ENCODE assay signal across 9 cellular contexts in the genomic region with DNA sequence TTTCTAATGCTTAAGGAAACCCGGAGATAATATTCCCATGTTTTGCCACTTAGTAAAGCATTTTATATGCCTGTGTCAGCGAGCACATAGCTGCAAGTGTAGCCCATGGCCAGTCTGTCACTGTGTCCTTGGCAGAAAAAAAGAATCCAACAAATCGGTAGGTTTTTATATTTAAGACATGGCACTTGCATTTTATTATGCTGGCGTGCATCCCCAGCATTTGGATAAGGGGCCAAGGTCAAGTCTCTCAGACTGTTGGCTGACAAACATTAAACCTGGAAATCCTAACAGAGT. TPM values are rescaled to one million over a fixed set of nuclear protein-coding genes. Genes with fewer than 3 reads are reported as not detected.
DNase-seq lines count a peak whose midpoint lies in the region; ATAC-seq and TF ChIP-seq lines count a peak whose summit lies in the region.
"Had no signal": no experiment of that assay in that cellular context is flagged by ENCODE, and none has a peak within 500 bp of the region (broad histone marks: within the 10 kb centered on the region; RNA-seq: fewer than 3 reads in every experiment).

No MANE protein-coding gene starts in this region.

- WGBS in SK-N-SH (ENCODE audit: low lambda C conversion rate): 59% methylated on average over 4 of the region's 4 CpGs

- H3K79me2 ChIP-seq in SK-N-SH (ENCODE audit: insufficient read depth): peaks cover 26% of the 10 kb centered on the region

- peak overlapping the region; percentile 89; the same call in 1 of the 2 replicates for H3K4me2 ChIP-seq in SK-N-SH

- POLR2A ChIA-PET in SK-N-SH (lab: Yijun Ruan, JAX): no interaction called here
- POLR2A ChIA-PET in naive thymus-derived CD8-positive, alpha-beta T cell (lab: Charles Lee): interaction anchor here (0.6 to 2.1 kb wide), 5 partner anchors 31 to 877 kb away, joined by 3 to 14 read pairs (median 6); a partner anchor contains a TSS

- no peak overlapping the region for H3K27ac Mint-ChIP-seq in activated naive CD8-positive, alpha-beta T cell
- peak overlapping the region in 2 of 10 donors; percentile 40 to 49 for H3K27ac Mint-ChIP-seq in naive thymus-derived CD8-positive, alpha-beta T cell

- H3K36me3 Mint-ChIP-seq in activated naive CD8-positive, alpha-beta T cell: peaks cover 13% of the 10 kb centered on the region
- H3K36me3 Mint-ChIP-seq in naive thymus-derived CD8-positive, alpha-beta T cell: peaks cover 0 to 13% (median 7%) of the 10 kb centered on the region in 3 donors

- TF ChIP-seq EP300 in SK-N-SH (IDR thresholded peaks at IDR 0.05; ENCODE audit: borderline replicate concordance in 1 of 2, low read depth in 1 of 2, low read length in 1 of 2): no peak

- no peaks in the 10 kb centered on the region for H3K27me3 ChIP-seq in SK-N-SH (ENCODE audit: insufficient read depth)

- H3K9me2 ChIP-seq in SK-N-SH: no peaks in the 10 kb centered on the region

- ATAC-seq in SK-N-SH treated with all-trans-retinoic acid at 6 μM for 48 hours: no peak
- no peak for ATAC-seq in naive thymus-derived CD8-positive, alpha-beta T cell

- DNase-seq in SK-N-SH (no peak), HFF-Myc (ENCODE audit: extremely low read depth, low read depth) (no peak), Kasumi-1 (lab: John Stamatoyannopoulos, UW) (no peak), coronary artery (ENCODE audit: low spot score) (no peak), DMS 273 (lab: John Stamatoyannopoulos, UW; ENCODE audit: unreplicated experiment) (no peak)
- no peak for DNase-seq in naive thymus-derived CD8-positive, alpha-beta T cell
- DNase-seq: MV-4-11 had no signal

- H3K9me3 ChIP-seq in SK-N-SH: no peaks in the 10 kb centered on the region; the same call in 1 of the 2 replicates

- H3K4me1 Mint-ChIP-seq in activated naive CD8-positive, alpha-beta T cell (ENCODE audit: low read depth): peaks cover 34% of the 10 kb centered on the region
- H3K4me1 Mint-ChIP-seq in naive thymus-derived CD8-positive, alpha-beta T cell: peaks cover 23 to 50% (median 32%) of the 10 kb centered on the region in 4 donors

- H3K4me1 ChIP-seq in SK-N-SH (ENCODE audit: control insufficient read depth in 1 of 2, insufficient read depth in 2 of 2, low read depth in 1 of 2, low read length in 1 of 2): peaks cover 0 to 15% of the 10 kb centered on the region in 2 experiments; a peak in 3 of 4 replicates

- no peak overlapping the region for H3K27ac ChIP-seq in SK-N-SH (ENCODE audit: low read depth in 2 of 2, low read length in 1 of 2)
- H3K27ac ChIP-seq in coronary artery: no peak overlapping the region

- 0 out of 2 replicates have a peak overlapping the region, but pooled peaks have one; percentile 96 for H2AFZ ChIP-seq in SK-N-SH (ENCODE audit: low read depth)

- peak overlapping the region; percentile 75 to 83 for H3K4me3 ChIP-seq in SK-N-SH (ENCODE audit: low read depth in 2 of 2, low read length in 1 of 2)
- H3K4me3 ChIP-seq in HFF-Myc (replicated peaks; ENCODE audit: low read depth, low read length): peak overlapping the region; percentile 87
- H3K4me3 ChIP-seq in coronary artery: no peak overlapping the region

- H4K20me1 ChIP-seq in SK-N-SH (ENCODE audit: insufficient read depth): no peaks in the 10 kb centered on the region

- CTCF ChIA-PET in SK-N-SH (lab: Yijun Ruan, JAX): interaction anchor here (0.6 kb wide), 1 partner anchor 116 kb away, joined by 3 read pairs; no protein-coding TSS in a partner anchor

- peaks cover 13% of the 10 kb centered on the region for H3F3A ChIP-seq in SK-N-SH (replicated peaks; ENCODE audit: insufficient read depth)

- H3K36me3 ChIP-seq in SK-N-SH (replicated peaks in 1 of 2; ENCODE audit: control insufficient read depth in 1 of 2, insufficient read depth in 2 of 2, low read length in 1 of 2): peaks cover 8 to 16% of the 10 kb centered on the region in 2 experiments

- no peaks in the 10 kb centered on the region for H3K27me3 Mint-ChIP-seq in activated naive CD8-positive, alpha-beta T cell
- H3K27me3 Mint-ChIP-seq in naive thymus-derived CD8-positive, alpha-beta T cell: no peaks in the 10 kb centered on the region

- no peak overlapping the region for H3K9ac ChIP-seq in SK-N-SH

- H3K4me3 Mint-ChIP-seq in activated naive CD8-positive, alpha-beta T cell: peak overlapping the region; percentile 96
- H3K4me3 Mint-ChIP-seq in naive thymus-derived CD8-positive, alpha-beta T cell: peak overlapping the region in 9 of 10 donors; percentile 31 to 98 (median 58)

- TF ChIP-seq CTCF in SK-N-SH (IDR thresholded peaks at IDR 0.05) (no peak), HFF-Myc (IDR thresholded peaks at IDR 0.05; ENCODE audit: low read depth, low read length, missing control alignments) (no peak), coronary artery (IDR thresholded peaks at IDR 0.05) (no peak)

- no peak for TF ChIP-seq RAD21 in SK-N-SH (IDR thresholded peaks at IDR 0.05; ENCODE audit: low read length)

- no peaks in the 10 kb centered on the region for H3K9me3 Mint-ChIP-seq in activated naive CD8-positive, alpha-beta T cell (ENCODE audit: low read depth)
- H3K9me3 Mint-ChIP-seq in naive thymus-derived CD8-positive, alpha-beta T cell: peaks cover 0 to 3% (median 0%) of the 10 kb centered on the region in 9 donors

TF ChIP-seq in SK-N-SH, 30 proteins besides CTCF, POLR2A, EP300 and RAD21 (continues in another document):
- TF ChIP-seq GABPA (IDR thresholded peaks at IDR 0.05; ENCODE audit: low read depth) (no peak), FOXM1 (IDR thresholded peaks at IDR 0.05; ENCODE audit: low read depth) (no peak), JUND (IDR thresholded peaks at IDR 0.05) (no peak)
- TF ChIP-seq, protein P1, sequence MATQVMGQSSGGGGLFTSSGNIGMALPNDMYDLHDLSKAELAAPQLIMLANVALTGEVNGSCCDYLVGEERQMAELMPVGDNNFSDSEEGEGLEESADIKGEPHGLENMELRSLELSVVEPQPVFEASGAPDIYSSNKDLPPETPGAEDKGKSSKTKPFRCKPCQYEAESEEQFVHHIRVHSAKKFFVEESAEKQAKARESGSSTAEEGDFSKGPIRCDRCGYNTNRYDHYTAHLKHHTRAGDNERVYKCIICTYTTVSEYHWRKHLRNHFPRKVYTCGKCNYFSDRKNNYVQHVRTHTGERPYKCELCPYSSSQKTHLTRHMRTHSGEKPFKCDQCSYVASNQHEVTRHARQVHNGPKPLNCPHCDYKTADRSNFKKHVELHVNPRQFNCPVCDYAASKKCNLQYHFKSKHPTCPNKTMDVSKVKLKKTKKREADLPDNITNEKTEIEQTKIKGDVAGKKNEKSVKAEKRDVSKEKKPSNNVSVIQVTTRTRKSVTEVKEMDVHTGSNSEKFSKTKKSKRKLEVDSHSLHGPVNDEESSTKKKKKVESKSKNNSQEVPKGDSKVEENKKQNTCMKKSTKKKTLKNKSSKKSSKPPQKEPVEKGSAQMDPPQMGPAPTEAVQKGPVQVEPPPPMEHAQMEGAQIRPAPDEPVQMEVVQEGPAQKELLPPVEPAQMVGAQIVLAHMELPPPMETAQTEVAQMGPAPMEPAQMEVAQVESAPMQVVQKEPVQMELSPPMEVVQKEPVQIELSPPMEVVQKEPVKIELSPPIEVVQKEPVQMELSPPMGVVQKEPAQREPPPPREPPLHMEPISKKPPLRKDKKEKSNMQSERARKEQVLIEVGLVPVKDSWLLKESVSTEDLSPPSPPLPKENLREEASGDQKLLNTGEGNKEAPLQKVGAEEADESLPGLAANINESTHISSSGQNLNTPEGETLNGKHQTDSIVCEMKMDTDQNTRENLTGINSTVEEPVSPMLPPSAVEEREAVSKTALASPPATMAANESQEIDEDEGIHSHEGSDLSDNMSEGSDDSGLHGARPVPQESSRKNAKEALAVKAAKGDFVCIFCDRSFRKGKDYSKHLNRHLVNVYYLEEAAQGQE (IDR thresholded peaks at IDR 0.05; ENCODE audit: low read depth, low read length): no peak

TF ChIP-seq in SK-N-SH treated with all-trans-retinoic acid at 6 μM for 48 hours, 23 proteins besides CTCF, POLR2A, EP300 and RAD21 (continues in another document):
- TF ChIP-seq ZFP3 (CRISPR knock-in tag; IDR thresholded peaks at IDR 0.05) (no peak), OSR1 (CRISPR knock-in tag; IDR thresholded peaks at IDR 0.05) (no peak), ZFP30 (CRISPR knock-in tag; IDR thresholded peaks at IDR 0.05) (no peak), ZNF70 (CRISPR knock-in tag; IDR thresholded peaks at IDR 0.05) (no peak), BACH2 (CRISPR knock-in tag; IDR thresholded peaks at IDR 0.05; ENCODE audit: borderline replicate concordance) (no peak), PPARA (CRISPR knock-in tag; IDR thresholded peaks at IDR 0.05; ENCODE audit: borderline replicate concordance) (no peak), GLIS3 (CRISPR knock-in tag; IDR thresholded peaks at IDR 0.05) (no peak)
- TF ChIP-seq, protein P2, sequence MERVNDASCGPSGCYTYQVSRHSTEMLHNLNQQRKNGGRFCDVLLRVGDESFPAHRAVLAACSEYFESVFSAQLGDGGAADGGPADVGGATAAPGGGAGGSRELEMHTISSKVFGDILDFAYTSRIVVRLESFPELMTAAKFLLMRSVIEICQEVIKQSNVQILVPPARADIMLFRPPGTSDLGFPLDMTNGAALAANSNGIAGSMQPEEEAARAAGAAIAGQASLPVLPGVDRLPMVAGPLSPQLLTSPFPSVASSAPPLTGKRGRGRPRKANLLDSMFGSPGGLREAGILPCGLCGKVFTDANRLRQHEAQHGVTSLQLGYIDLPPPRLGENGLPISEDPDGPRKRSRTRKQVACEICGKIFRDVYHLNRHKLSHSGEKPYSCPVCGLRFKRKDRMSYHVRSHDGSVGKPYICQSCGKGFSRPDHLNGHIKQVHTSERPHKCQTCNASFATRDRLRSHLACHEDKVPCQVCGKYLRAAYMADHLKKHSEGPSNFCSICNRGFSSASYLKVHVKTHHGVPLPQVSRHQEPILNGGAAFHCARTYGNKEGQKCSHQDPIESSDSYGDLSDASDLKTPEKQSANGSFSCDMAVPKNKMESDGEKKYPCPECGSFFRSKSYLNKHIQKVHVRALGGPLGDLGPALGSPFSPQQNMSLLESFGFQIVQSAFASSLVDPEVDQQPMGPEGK (CRISPR knock-in tag; IDR thresholded peaks at IDR 0.05; ENCODE audit: borderline replicate concordance): no peak
- TF ChIP-seq, protein P3, sequence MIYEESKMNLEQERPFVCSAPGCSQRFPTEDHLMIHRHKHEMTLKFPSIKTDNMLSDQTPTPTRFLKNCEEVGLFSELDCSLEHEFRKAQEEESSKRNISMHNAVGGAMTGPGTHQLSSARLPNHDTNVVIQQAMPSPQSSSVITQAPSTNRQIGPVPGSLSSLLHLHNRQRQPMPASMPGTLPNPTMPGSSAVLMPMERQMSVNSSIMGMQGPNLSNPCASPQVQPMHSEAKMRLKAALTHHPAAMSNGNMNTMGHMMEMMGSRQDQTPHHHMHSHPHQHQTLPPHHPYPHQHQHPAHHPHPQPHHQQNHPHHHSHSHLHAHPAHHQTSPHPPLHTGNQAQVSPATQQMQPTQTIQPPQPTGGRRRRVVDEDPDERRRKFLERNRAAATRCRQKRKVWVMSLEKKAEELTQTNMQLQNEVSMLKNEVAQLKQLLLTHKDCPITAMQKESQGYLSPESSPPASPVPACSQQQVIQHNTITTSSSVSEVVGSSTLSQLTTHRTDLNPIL (CRISPR knock-in tag; IDR thresholded peaks at IDR 0.05; ENCODE audit: low read depth): no peak

RNA-seq across cellular contexts. Expression of a gene that starts 1.2 kb away (rescaled TPM):
- 1.6 and 2.3 TPM in 2 replicates for polyA plus RNA-seq in SK-N-SH (2012; rRNA removed)
- 2.5 and 2.7 TPM in 2 replicates for polyA plus RNA-seq in SK-N-SH (2012; cell fraction: cytosol; rRNA removed)
- 1.0 and 2.5 TPM in 2 replicates for polyA plus RNA-seq in SK-N-SH (2012; cell fraction: nucleus; rRNA removed)
- 10 to 100 TPM; 10.4 to 10.8 TPM for total RNA-seq in naive thymus-derived CD8-positive, alpha-beta T cell
- polyA plus RNA-seq in naive thymus-derived CD8-positive, alpha-beta T cell: 1 to 10 TPM; 3.8 to 7.8 (median 7.8) TPM
